ENCODE assay signal across 10 cellular contexts in the genomic region with DNA sequence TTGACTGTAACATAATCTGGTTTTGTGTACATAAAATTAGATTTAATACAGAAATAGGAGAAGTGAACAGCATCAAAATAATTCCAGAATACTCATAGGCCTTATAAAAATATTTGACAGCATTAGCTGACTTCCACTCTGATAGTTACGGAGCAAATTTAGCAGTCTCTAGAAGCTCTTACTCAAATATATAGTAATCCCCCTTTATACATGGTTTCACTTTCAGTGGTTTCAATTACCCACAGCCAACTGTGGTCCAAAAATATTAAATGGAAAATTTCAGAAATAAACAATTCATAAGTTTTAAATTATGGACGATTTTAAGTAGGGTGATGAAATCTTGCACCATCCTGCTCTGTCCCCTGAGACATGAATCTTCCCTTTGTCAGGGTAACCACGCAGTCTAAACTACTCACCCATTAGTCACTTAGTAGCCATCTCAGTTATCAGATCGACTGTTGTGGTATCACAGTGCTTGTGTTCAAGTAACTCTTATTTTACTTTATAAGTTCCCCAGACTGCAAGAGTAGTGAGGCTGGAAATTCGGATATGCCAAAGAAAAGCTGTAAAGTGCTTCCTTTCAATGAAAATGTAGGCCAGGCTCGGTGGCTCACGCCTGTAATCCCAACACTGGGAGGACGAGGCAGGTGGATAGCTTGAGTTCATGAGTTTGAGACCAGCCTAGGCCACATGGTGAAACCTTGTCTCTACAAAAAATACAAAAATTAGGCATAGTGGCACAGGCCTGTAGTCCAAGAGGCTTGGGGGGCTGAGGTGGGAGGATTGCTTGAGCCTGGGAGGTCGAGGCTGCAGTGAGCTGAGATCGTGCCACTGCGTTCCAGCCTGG. TPM values are rescaled to one million over a fixed set of nuclear protein-coding genes. Genes with fewer than 3 reads are reported as not detected.
A peak's percentile ranks its signal among the peaks of the same experiment; 100 is the strongest.
DNase-seq lines count a peak whose midpoint lies in the region; ATAC-seq and TF ChIP-seq lines count a peak whose summit lies in the region.
"Had no signal": no experiment of that assay in that cellular context is flagged by ENCODE, and none has a peak within 500 bp of the region (broad histone marks: within the 10 kb centered on the region; RNA-seq: fewer than 3 reads in every experiment).

No MANE protein-coding gene starts in this region.

- no peaks in the 10 kb centered on the region for H3K36me3 Mint-ChIP-seq in neural progenitor cell

- H4K5ac ChIP-seq in IMR-90 (ENCODE audit: low read depth, low read length) = peak overlapping the region; percentile 69; the same call in 1 of the 2 replicates

- intact Hi-C loops in IMR-90 (cut with micrococcal nuclease) = loop anchor here (1.0 to 2.0 kb wide), 4 partner anchors 19 to 67 kb away; no protein-coding TSS in a partner anchor

- H3K56ac ChIP-seq in IMR-90 (ENCODE audit: extremely low read depth, insufficient read depth, low read length) = peak overlapping the region; percentile 32; the same call in 1 of the 2 replicates

- H3K4me2 ChIP-seq in IMR-90 (ENCODE audit: low read depth, low read length) = peak overlapping the region; percentile 66
- peak overlapping the region; percentile 23 for H3K4me2 ChIP-seq in fibroblast of lung (ENCODE audit: extremely low read depth, insufficient read depth, low read length)
- no peak overlapping the region for H3K4me2 ChIP-seq in neural progenitor cell

- no peaks in the 10 kb centered on the region for H3K36me3 ChIP-seq in IMR-90 (ENCODE audit: control insufficient read depth, insufficient read depth, low read length)
- H3K36me3 ChIP-seq in fibroblast of lung (ENCODE audit: control insufficient read depth, insufficient read depth, low read length) = no peaks in the 10 kb centered on the region
- no peaks in the 10 kb centered on the region for H3K36me3 ChIP-seq in neural progenitor cell

- WGBS in IMR-90 (ENCODE audit: extremely low coverage in 2 of 2, insufficient read length in 1 of 2), 2 experiments = no CpG with 5 or more reads among the region's 11 CpGs

- dilution Hi-C loops in IMR-90 (cut with HindIII; ENCODE audit: low sequenced_read_pairs, unreplicated experiment) = no loop called here

- no peak overlapping the region for H3K18ac ChIP-seq in IMR-90 (ENCODE audit: low read depth, low read length)

- peak overlapping the region; percentile 86 for H2BK5ac ChIP-seq in IMR-90 (ENCODE audit: low read depth, low read length, poor library complexity, severe bottlenecking)

- H2AK5ac ChIP-seq in IMR-90 (ENCODE audit: low read depth, low read length) = peak overlapping the region; percentile 63

- H3K4me3 ChIP-seq in IMR-90 (ENCODE audit: insufficient read depth, low read depth, low read length) (no peak overlapping the region), fibroblast of lung (replicated peaks in 1 of 4; ENCODE audit: control extremely low read depth in 1 of 4, insufficient read depth in 1 of 4, low read depth in 3 of 4, low read length in 4 of 4) (peak overlapping the region in 3 of 4 experiments; percentile 13 to 22 (median 21)), neural progenitor cell (no peak overlapping the region)

- ATAC-seq in GM21367 (IDR thresholded peaks at IDR 0.05; ENCODE audit: unreplicated experiment) (peak; percentile 65), IMR-90 (ENCODE audit: low read depth) (peak; percentile 88)

- BruUV-seq in IMR-90 (replicated peaks; lab: Mats Ljungman, UMichigan) = no TSS peak

- H3K9me3 Mint-ChIP-seq in neural progenitor cell = peaks cover 2% of the 10 kb centered on the region
- H3K9me3 Mint-ChIP-seq: neural crest cell had no signal

- in situ Hi-C loops in IMR-90 (cut with MboI; ENCODE audit: low sequenced_read_pairs) = no loop called here

- H3K79me1 ChIP-seq in IMR-90 (ENCODE audit: low read depth in 1 of 2, low read length in 2 of 2) = no peaks in the 10 kb centered on the region

- no peak for TF ChIP-seq POLR2A in IMR-90 (IDR thresholded peaks at IDR 0.05; ENCODE audit: low read depth, low read length)

- H3K4ac ChIP-seq in IMR-90 (ENCODE audit: low read depth, low read length) = peak overlapping the region; percentile 62

- POLR2A ChIA-PET in IMR-90 (lab: Charles Lee; ENCODE audit: unreplicated experiment) = no interaction called here

- no peak for TF ChIP-seq RAD21 in IMR-90 (IDR thresholded peaks at IDR 0.05; ENCODE audit: low read length)

- H3K14ac ChIP-seq in IMR-90 (replicated peaks; ENCODE audit: low read depth, low read length) = peak overlapping the region; percentile 71

- H3F3A ChIP-seq in neural progenitor cell (ENCODE audit: low read depth) = no peaks in the 10 kb centered on the region

- H3K9ac ChIP-seq in IMR-90 (ENCODE audit: low read depth, low read length) = peak overlapping the region; percentile 37; the same call in 1 of the 2 replicates
- peak overlapping the region; percentile 16 for H3K9ac ChIP-seq in fibroblast of lung (ENCODE audit: insufficient read depth, low read length)
- no peak overlapping the region for H3K9ac ChIP-seq in neural progenitor cell

- peak overlapping the region; percentile 59; the same call in 1 of the 2 replicates for H4K91ac ChIP-seq in IMR-90 (ENCODE audit: insufficient read depth, low read depth, low read length)

- H3K79me2 ChIP-seq in fibroblast of lung (ENCODE audit: control insufficient read depth, insufficient read depth, low read length) (no peaks in the 10 kb centered on the region), neural progenitor cell (ENCODE audit: low read depth) (no peaks in the 10 kb centered on the region)

- DNase-seq in COLO829 (ENCODE audit: low spot score) (peak; percentile 29), IMR-90 (peak; percentile 91), fibroblast of lung (ENCODE audit: low read depth in 2 of 2) (peak; percentile 83 to 85), neural progenitor cell (ENCODE audit: low spot score) (no peak), GDM1 (lab: John Stamatoyannopoulos, UW) (no peak), GM19238 (ENCODE audit: insufficient read length, low spot score) (no peak), DMS53 (lab: John Stamatoyannopoulos, UW) (no peak)
- DNase-seq: GOT3 had no signal

- no peak overlapping the region for H3K27ac Mint-ChIP-seq in neural progenitor cell

- H3K9me3 ChIP-seq in IMR-90 (ENCODE audit: control insufficient read depth, insufficient read depth, low read length) (no peaks in the 10 kb centered on the region), fibroblast of lung (ENCODE audit: control insufficient read depth, insufficient read depth, low read depth, low read length) (no peaks in the 10 kb centered on the region), neural progenitor cell (ENCODE audit: low read depth) (no peaks in the 10 kb centered on the region)

- no peaks in the 10 kb centered on the region for H3K27me3 ChIP-seq in IMR-90 (ENCODE audit: control insufficient read depth, insufficient read depth, low read length)
- no peaks in the 10 kb centered on the region for H3K27me3 ChIP-seq in fibroblast of lung (ENCODE audit: control insufficient read depth, insufficient read depth, low read length)
- H3K27me3 ChIP-seq in neural progenitor cell = no peaks in the 10 kb centered on the region

- no peaks in the 10 kb centered on the region for H3K4me1 Mint-ChIP-seq in neural progenitor cell

- peak overlapping the region; percentile 93; the same call in 1 of the 2 replicates for H2BK20ac ChIP-seq in IMR-90 (ENCODE audit: low read depth, low read length)

- 0 out of 2 replicates have a peak, but pooled peaks cover 3% of the 10 kb centered on the region for H3K4me1 ChIP-seq in IMR-90 (ENCODE audit: control insufficient read depth, insufficient read depth, low read length)
- H3K4me1 ChIP-seq in fibroblast of lung (ENCODE audit: control insufficient read depth, extremely low read depth, insufficient read depth, low read length) = no peaks in the 10 kb centered on the region
- H3K4me1 ChIP-seq in neural progenitor cell = no peaks in the 10 kb centered on the region

- H4K20me1 ChIP-seq in IMR-90 (ENCODE audit: insufficient read depth, low read length) = no peaks in the 10 kb centered on the region
- no peaks in the 10 kb centered on the region for H4K20me1 ChIP-seq in fibroblast of lung (ENCODE audit: control insufficient read depth, extremely low read depth, insufficient read depth, low read length)
- H4K20me1 ChIP-seq in neural progenitor cell (ENCODE audit: low read depth) = no peaks in the 10 kb centered on the region

- no peaks in the 10 kb centered on the region for H3K9me1 ChIP-seq in IMR-90 (ENCODE audit: insufficient read depth, low read length)

- H2AK9ac ChIP-seq in IMR-90 (replicated peaks; ENCODE audit: low read depth, low read length, poor library complexity) = no peak overlapping the region

- no peak overlapping the region; the same call in 1 of the 2 replicates for H3K23ac ChIP-seq in IMR-90 (ENCODE audit: low read depth, low read length)

- CTCF ChIA-PET in IMR-90 (lab: Yijun Ruan, JAX) = interaction anchor here (1.0 kb wide), 1 partner anchor 41 kb away, joined by 3 read pairs; no protein-coding TSS in a partner anchor

- H3K27ac ChIP-seq in IMR-90 (ENCODE audit: insufficient read depth, low read length) = peak overlapping the region; percentile 73
- H3K27ac ChIP-seq in fibroblast of lung (ENCODE audit: insufficient read depth, low read length) = peak overlapping the region; percentile 50
- H3K27ac ChIP-seq in neural progenitor cell = no peak overlapping the region

- TF ChIP-seq CTCF in IMR-90 (conservative IDR thresholded peaks at IDR 0.05; ENCODE audit: low read depth, low read length) (no peak), fibroblast of lung (conservative IDR thresholded peaks at IDR 0.05 in 1 of 2, IDR thresholded peaks at IDR 0.05 in 1 of 2; ENCODE audit: low read depth in 1 of 2, low read length in 2 of 2) (no peak), neural progenitor cell (IDR thresholded peaks at IDR 0.05) (no peak)

- peak overlapping the region; percentile 92 for H2BK120ac ChIP-seq in IMR-90 (ENCODE audit: low read depth, low read length)

- H2BK15ac ChIP-seq in IMR-90 (ENCODE audit: low read depth, low read length) = peak overlapping the region; percentile 20; the same call in 1 of the 3 replicates

- H4K8ac ChIP-seq in IMR-90 (ENCODE audit: low read depth in 2 of 2, low read length in 2 of 2) = peak overlapping the region in 1 of 2 experiments; percentile 64; a peak in 3 of 4 replicates

- peaks cover 2% of the 10 kb centered on the region for H3K27me3 Mint-ChIP-seq in neural progenitor cell (ENCODE audit: insufficient read depth, low read depth)

- H2AFZ ChIP-seq in IMR-90 (replicated peaks; ENCODE audit: low read length, poor library complexity) (peak overlapping the region; percentile 52), fibroblast of lung (ENCODE audit: low read length) (no peak overlapping the region), neural progenitor cell (replicated peaks) (no peak overlapping the region)

- H3K4me3 Mint-ChIP-seq in neural progenitor cell = no peak overlapping the region
- H3K4me3 Mint-ChIP-seq: neural crest cell had no signal

RNA-seq across cellular contexts. Expression of gene RTL9, which starts 17.2 kb away (rescaled TPM):
- total RNA-seq in IMR-90 (2012; rRNA removed) = 0.56 and 0.90 TPM in 2 replicates
- polyA plus RNA-seq in IMR-90 (2012; rRNA removed) = 0.26 and 0.30 TPM in 2 replicates
- 0.13 and 0.15 TPM in 2 replicates for polyA plus RNA-seq in IMR-90 (2012; cell fraction: cytosol; rRNA removed)
- polyA plus RNA-seq in IMR-90 (2012; cell fraction: nucleus; rRNA removed; ENCODE audit: low replicate concordance) = 0.29 and 0.42 TPM in 2 replicates
- total RNA-seq in fibroblast of lung = under 0.01 and 0.17 TPM in 2 replicates
- polyA plus RNA-seq in fibroblast of lung = 0.09 and 0.18 TPM in 2 replicates
- 0.16 and 0.45 TPM in 2 replicates for polyA plus RNA-seq in fibroblast of lung (2012)
- 0.47 and 0.78 TPM in 2 replicates for polyA minus RNA-seq in fibroblast of lung (ENCODE audit: low replicate concordance)
- total RNA-seq in neural progenitor cell (ENCODE audit: low replicate concordance) = 0.22 and 0.49 TPM in 2 replicates

RNA-seq across cellular contexts. Expression of gene AMMECR1, which starts 23.5 kb away (rescaled TPM):
- total RNA-seq in IMR-90 (2012; rRNA removed) (11.3 and 19.4 TPM in 2 replicates), fibroblast of lung (7.6 and 8.5 TPM in 2 replicates), neural progenitor cell (ENCODE audit: low replicate concordance) (15.0 and 20.3 TPM in 2 replicates)
- polyA plus RNA-seq in IMR-90 (2012; rRNA removed) (5.7 and 7.0 TPM in 2 replicates), fibroblast of lung (9.2 and 12.4 TPM in 2 replicates)
- polyA plus RNA-seq in IMR-90 (2012; cell fraction: cytosol; rRNA removed) = 2.1 and 2.5 TPM in 2 replicates
- 3.3 and 12.6 TPM in 2 replicates for polyA plus RNA-seq in IMR-90 (2012; cell fraction: nucleus; rRNA removed; ENCODE audit: low replicate concordance)
- polyA plus RNA-seq in fibroblast of lung (2012) = 6.8 and 7.7 TPM in 2 replicates
- 2.2 and 21.0 TPM in 2 replicates for polyA minus RNA-seq in fibroblast of lung (ENCODE audit: low replicate concordance)

Comparison
In these comparisons a context has a peak if more than half of its experiments do, and no peak if none do; other contexts are left out.
1. DNase-seq: peak in COLO829 (single experiment), IMR-90 (single experiment) and fibroblast of lung (2 of 2); none in neural progenitor cell (single experiment), GDM1 (single experiment), GM19238 (single experiment) and DMS53 (single experiment).
2. H3K4me3 ChIP-seq: peak in fibroblast of lung (3 of 4); none in IMR-90 (single experiment) and neural progenitor cell (single experiment).